In the genomic region with DNA sequence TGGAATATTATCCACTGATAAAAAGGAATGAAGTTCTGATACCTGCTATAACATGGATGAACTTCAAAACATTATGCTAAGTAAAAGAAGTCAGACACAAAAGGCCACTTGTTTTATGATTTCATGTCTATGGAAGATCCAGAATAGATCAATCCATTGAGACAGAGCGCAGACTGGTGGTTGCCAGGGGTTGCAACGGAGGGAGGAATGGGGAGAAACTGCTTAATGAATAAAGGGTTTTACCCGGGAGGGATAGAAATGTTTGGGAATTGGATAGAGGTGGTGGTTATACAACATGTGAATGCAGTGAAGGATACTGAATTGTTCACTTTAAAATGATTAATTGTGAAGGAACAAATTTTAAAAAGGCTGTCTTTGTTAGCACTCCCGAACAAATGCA, we compare ENCODE assay signal across 23 cellular contexts.
"Had no signal": no experiment of that assay in that cellular context is flagged by ENCODE, and none has a peak within 500 bp of the region (broad histone marks: within the 10 kb centered on the region; RNA-seq: fewer than 3 reads in every experiment).

No MANE protein-coding gene starts in this region.

- H3K27me3 Mint-ChIP-seq: memory B cell; naive thymus-derived CD4-positive, alpha-beta T cell; stimulated activated naive CD8-positive, alpha-beta T cell treated with anti-CD3 and anti-CD28 coated beads, Interleukin-15, amount 100 ng/mL, for 72 hours; T-cell had no signal

- H3K27ac ChIP-seq: body of pancreas, colonic mucosa, ovary, right lobe of liver, testis, upper lobe of right lung had no signal

- H3K27ac Mint-ChIP-seq: activated naive CD4-positive, alpha-beta T cell treated with anti-CD3 and anti-CD28 coated beads, Interleukin-2, amount 50 U/mL, for 72 hours; activated T-cell treated with anti-CD3 and anti-CD28 coated beads, Interleukin-2, amount 50 U/mL, for 72 hours; memory B cell; stimulated activated naive CD8-positive, alpha-beta T cell treated with anti-CD3 and anti-CD28 coated beads, Interleukin-15, amount 100 ng/mL, for 72 hours; T-cell had no signal

- H3K9me3 ChIP-seq: body of pancreas, colonic mucosa, ovary, right lobe of liver, testis, upper lobe of right lung had no signal

- H3K4me3 ChIP-seq: body of pancreas, colonic mucosa, ovary, right lobe of liver, testis, upper lobe of right lung had no signal

- H3K4me1 ChIP-seq: body of pancreas, colonic mucosa, right lobe of liver, testis, upper lobe of right lung had no signal

- DNase-seq: activated CD4-positive, alpha-beta T cell treated with anti-CD3 and anti-CD28 coated beads, Interleukin-2, amount 50 U/mL, for 1 hour; activated CD8-positive, alpha-beta memory T cell treated with anti-CD3 and anti-CD28 coated beads for 24 hours; activated CD8-positive, alpha-beta memory T cell treated with anti-CD3 and anti-CD28 coated beads, Interleukin-2, amount 50 U/mL, for 48 hours; activated gamma-delta T cell; activated T-cell treated with anti-CD3 and anti-CD28 coated beads, Interleukin-2, amount 50 U/mL, for 72 hours; body of pancreas; colonic mucosa; left ventricle myocardium superior; naive thymus-derived CD4-positive, alpha-beta T cell; ovary; right lobe of liver; small intestine; stimulated activated CD4-positive, alpha-beta T cell treated with anti-CD3 and anti-CD28 coated beads, Interleukin-15, amount 100 ng/mL, for 24 hours; stimulated activated CD4-positive, alpha-beta T cell treated with anti-CD3 and anti-CD28 coated beads, Interleukin-2, amount 100 ng/mL, for 48 hours; stimulated activated naive CD8-positive, alpha-beta T cell treated with anti-CD3 and anti-CD28 coated beads, Interleukin-15, amount 100 ng/mL, for 72 hours; T-cell; T-helper 9 cell; testis had no signal

- H3K27me3 ChIP-seq: body of pancreas, colonic mucosa, ovary, right lobe of liver, testis, upper lobe of right lung had no signal

- H3K36me3 ChIP-seq: colonic mucosa, ovary had no signal

- ATAC-seq: activated naive CD4-positive, alpha-beta T cell treated with anti-CD3 and anti-CD28 coated beads, Interleukin-2, amount 50 U/mL, for 72 hours; activated T-cell treated with anti-CD3 and anti-CD28 coated beads, Interleukin-2, amount 50 U/mL, for 72 hours; body of pancreas; esophagus mucosa; left ventricle myocardium superior; naive thymus-derived CD4-positive, alpha-beta T cell; right lobe of liver; SK-N-SH treated with all-trans-retinoic acid at 6 μM for 48 hours; stimulated activated naive CD8-positive, alpha-beta T cell treated with anti-CD3 and anti-CD28 coated beads, Interleukin-15, amount 100 ng/mL, for 72 hours; T-cell; upper lobe of right lung had no signal

- H3K4me3 Mint-ChIP-seq: activated T-cell treated with anti-CD3 and anti-CD28 coated beads, Interleukin-2, amount 50 U/mL, for 72 hours; memory B cell; naive thymus-derived CD4-positive, alpha-beta T cell; stimulated activated naive CD8-positive, alpha-beta T cell treated with anti-CD3 and anti-CD28 coated beads, Interleukin-15, amount 100 ng/mL, for 72 hours; T-cell had no signal

- H3K9me3 Mint-ChIP-seq: activated naive CD4-positive, alpha-beta T cell treated with anti-CD3 and anti-CD28 coated beads, Interleukin-2, amount 50 U/mL, for 72 hours; activated T-cell treated with anti-CD3 and anti-CD28 coated beads, Interleukin-2, amount 50 U/mL, for 72 hours; naive thymus-derived CD4-positive, alpha-beta T cell; stimulated activated naive CD8-positive, alpha-beta T cell treated with anti-CD3 and anti-CD28 coated beads, Interleukin-15, amount 100 ng/mL, for 72 hours; T-cell had no signal
